Comparison of ENCODE assay signal across 2 cellular contexts in genomic region chr11:128497057-128497957, GRCh38.
A peak's percentile ranks its signal among the peaks of the same experiment; 100 is the strongest.
TF ChIP-seq lines count a peak whose summit lies in the region.

No MANE protein-coding gene starts in this region.

TF ChIP-seq in liver, 16 proteins besides CTCF, POLR2A, EP300 and RAD21 (continued from another document):
- TF ChIP-seq ATF3 (IDR thresholded peaks at IDR 0.05), result no peak
- peak; percentile 10 to 59 for TF ChIP-seq RXRA (IDR thresholded peaks at IDR 0.05)
- no peak for TF ChIP-seq REST (IDR thresholded peaks at IDR 0.05)
- no peak for TF ChIP-seq HNF4G (IDR thresholded peaks at IDR 0.05)
- TF ChIP-seq ZBTB33 (IDR thresholded peaks at IDR 0.05), result no peak
- TF ChIP-seq FOXA2 (IDR thresholded peaks at IDR 0.05), result no peak
- TF ChIP-seq FOXA1 (IDR thresholded peaks at IDR 0.05), result no peak
- TF ChIP-seq NR2F2 (IDR thresholded peaks at IDR 0.05), result no peak
- no peak for TF ChIP-seq EGR1 (IDR thresholded peaks at IDR 0.05; ENCODE audit: low read depth in 2 of 2)
- TF ChIP-seq HNF4A (conservative IDR thresholded peaks at IDR 0.05), result peak in 1 of 2 donors; percentile 47

TF ChIP-seq in HepG2, 621 proteins besides CTCF, POLR2A, EP300 and RAD21 (continued from another document):
- TF ChIP-seq ZBTB10 (CRISPR knock-in tag; IDR thresholded peaks at IDR 0.05; ENCODE audit: borderline replicate concordance) (no peak), GPBP1L1 (CRISPR knock-in tag; IDR thresholded peaks at IDR 0.05) (no peak), ZSCAN22 (CRISPR knock-in tag; IDR thresholded peaks at IDR 0.05) (no peak), ZNF562 (CRISPR knock-in tag; IDR thresholded peaks at IDR 0.05; ENCODE audit: borderline replicate concordance) (no peak), CEBPZ (IDR thresholded peaks at IDR 0.05; ENCODE audit: low read length) (no peak), MBD4 (IDR thresholded peaks at IDR 0.05; ENCODE audit: borderline replicate concordance, low read length) (no peak), ZNF230 (CRISPR knock-in tag; IDR thresholded peaks at IDR 0.05) (no peak), ARID2 (CRISPR knock-in tag; IDR thresholded peaks at IDR 0.05; ENCODE audit: borderline replicate concordance) (no peak), SMAD3 (CRISPR knock-in tag; IDR thresholded peaks at IDR 0.05) (no peak), FUBP1 (CRISPR knock-in tag; IDR thresholded peaks at IDR 0.05; ENCODE audit: borderline replicate concordance) (no peak), TFDP2 (CRISPR knock-in tag; IDR thresholded peaks at IDR 0.05) (no peak), ZNF839 (CRISPR knock-in tag; IDR thresholded peaks at IDR 0.05; ENCODE audit: borderline replicate concordance) (no peak), ZNF580 (CRISPR knock-in tag; IDR thresholded peaks at IDR 0.05; ENCODE audit: borderline replicate concordance, low read depth) (no peak), PRMT3 (CRISPR knock-in tag; IDR thresholded peaks at IDR 0.05; ENCODE audit: borderline replicate concordance, low read depth) (no peak)
